ENCODE assay signal across 28 cellular contexts in genomic region chr2:114709936-114710850, GRCh38.
"Had no signal": no experiment of that assay in that cellular context is flagged by ENCODE, and none has a peak within 500 bp of the region (broad histone marks: within the 10 kb centered on the region; RNA-seq: fewer than 3 reads in every experiment).

No MANE protein-coding gene starts in this region.

- H3K4me3 ChIP-seq: ascending aorta, body of pancreas, Peyer's patch, SJSA1 had no signal

- DNase-seq: activated CD4-positive, alpha-beta T cell treated with anti-CD3 and anti-CD28 coated beads for 48 hours; activated CD4-positive, alpha-beta T cell treated with anti-CD3 and anti-CD28 coated beads, Interleukin-2, amount 50 U/mL, for 4 hours; activated CD4-positive, CD25-positive, alpha-beta regulatory T cell treated with anti-CD3 and anti-CD28 coated beads, Interleukin-2, amount 50 U/mL, for 72 hours; activated CD8-positive, alpha-beta memory T cell treated with anti-CD3 and anti-CD28 coated beads, Interleukin-2, amount 50 U/mL, for 48 hours; activated CD8-positive, alpha-beta T cell treated with anti-CD3 and anti-CD28 coated beads, Interleukin-2, amount 10 ng/mL, durations not matched to agents 7 days and 5 days; activated effector memory CD4-positive, alpha-beta T cell treated with Interleukin-2 at 50 U/mL for 16 hours; activated naive CD4-positive, alpha-beta T cell; activated naive CD8-positive, alpha-beta T cell treated with anti-CD3 and anti-CD28 coated beads, Interleukin-2, amount 50 U/mL, for 24 hours; activated T-cell treated with anti-CD3 and anti-CD28 coated beads, Interleukin-2, amount 50 U/mL, for 1 hour; amniotic stem cell; body of pancreas; central memory CD4-positive, alpha-beta T cell; NCI-H1092 treated with DMSO at 0.1 percent for 48 hours; NCI-H1417 treated with DMSO at 0.1 percent for 48 hours; NCI-H1694; NCI-H2029; NCI-H2107; NCI-H2171 treated with DMSO at 0.1 percent for 48 hours; NCI-H226; NCI-H69; NK-92 treated with Interleukin-12 subunit alpha and Interleukin-12 subunit beta, amount 100 ng/mL, for 24 hours; Peyer's patch; SHP77; SW 1271 had no signal

- H3K27me3 ChIP-seq: ascending aorta, body of pancreas, Peyer's patch, SJSA1 had no signal

- H3K36me3 ChIP-seq: ascending aorta, Peyer's patch, SJSA1 had no signal

- H3K27ac ChIP-seq: ascending aorta, body of pancreas, Peyer's patch, SJSA1 had no signal

- H3K4me1 ChIP-seq: ascending aorta, body of pancreas, Peyer's patch, SJSA1 had no signal

- FAIRE-seq: bronchial epithelial cell had no signal

- ATAC-seq: activated CD8-positive, alpha-beta T cell treated with anti-CD3 and anti-CD28 coated beads, Interleukin-2, amount 10 ng/mL, durations not matched to agents 7 days and 5 days; activated naive CD8-positive, alpha-beta T cell treated with anti-CD3 and anti-CD28 coated beads, Interleukin-2, amount 50 U/mL, for 24 hours; body of pancreas; SK-N-SH treated with all-trans-retinoic acid at 6 μM for 48 hours had no signal

- H3K9me3 ChIP-seq: ascending aorta, body of pancreas, Peyer's patch, SJSA1 had no signal
